27 cellular contexts compared by ENCODE assay signal in the genomic region with DNA sequence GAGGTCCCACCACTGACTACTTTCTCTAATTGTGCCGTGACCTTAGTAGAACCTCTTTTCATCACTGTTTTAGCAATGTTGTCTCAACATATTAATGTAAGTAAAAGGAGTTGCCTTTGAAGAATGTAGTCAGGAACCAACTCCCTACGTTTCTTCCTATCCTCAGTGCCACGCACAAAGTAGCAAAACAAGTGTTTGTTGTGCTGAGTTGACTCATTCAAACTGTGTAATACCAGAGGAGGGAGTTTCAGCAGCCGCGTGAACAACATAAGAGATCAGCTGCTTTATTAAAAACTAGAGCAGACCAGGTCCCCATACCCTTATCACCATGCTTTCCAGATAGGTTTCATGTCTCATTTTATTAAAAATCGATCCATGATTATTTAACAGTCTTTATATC.
"Had no signal": no experiment of that assay in that cellular context is flagged by ENCODE, and none has a peak within 500 bp of the region (broad histone marks: within the 10 kb centered on the region; RNA-seq: fewer than 3 reads in every experiment).

No MANE protein-coding gene starts in this region.

- H3K27ac ChIP-seq: neural progenitor cell, pancreas, prostate gland, right lobe of liver, sigmoid colon, stomach, thoracic aorta, thyroid gland, tibial nerve, upper lobe of right lung, uterus had no signal

- H3K9me3 ChIP-seq: pancreas, prostate gland, right lobe of liver, sigmoid colon, stomach, thoracic aorta, thyroid gland, tibial nerve, upper lobe of right lung, uterus had no signal

- H3K4me1 Mint-ChIP-seq: naive thymus-derived CD4-positive, alpha-beta T cell; natural killer cell; nephron; neural progenitor cell; stimulated activated effector memory CD8-positive, alpha-beta T cell treated with anti-CD3 and anti-CD28 coated beads, Interleukin-12 subunit alpha, Interleukin-12 subunit beta, amount 100 ng/mL, for 72 hours; stimulated activated naive B cell treated with anti-CD40 and anti-IgM and Interleukin-4, amounts not matched to agents 10 μg/mL and 1 μg/mL and 100 μg/mL, for 72 hours had no signal

- H3K4me3 Mint-ChIP-seq: naive thymus-derived CD4-positive, alpha-beta T cell; natural killer cell; nephron; neural progenitor cell; stimulated activated effector memory CD8-positive, alpha-beta T cell treated with anti-CD3 and anti-CD28 coated beads, Interleukin-12 subunit alpha, Interleukin-12 subunit beta, amount 100 ng/mL, for 72 hours; stimulated activated naive B cell treated with anti-CD40 and anti-IgM and Interleukin-4, amounts not matched to agents 10 μg/mL and 1 μg/mL and 100 μg/mL, for 72 hours; stimulated activated naive CD8-positive, alpha-beta T cell treated with anti-CD3 and anti-CD28 coated beads, Interleukin-15, Interleukin-2, amounts not matched to agents 100 ng/mL and 50 ng/mL, for 24 hours had no signal

- H3K36me3 Mint-ChIP-seq: naive thymus-derived CD4-positive, alpha-beta T cell; natural killer cell; neural progenitor cell; stimulated activated effector memory CD8-positive, alpha-beta T cell treated with anti-CD3 and anti-CD28 coated beads, Interleukin-12 subunit alpha, Interleukin-12 subunit beta, amount 100 ng/mL, for 72 hours; stimulated activated naive B cell treated with anti-CD40 and anti-IgM and Interleukin-4, amounts not matched to agents 10 μg/mL and 1 μg/mL and 100 μg/mL, for 72 hours had no signal

- H3K9me3 Mint-ChIP-seq: natural killer cell; nephron; stimulated activated effector memory CD8-positive, alpha-beta T cell treated with anti-CD3 and anti-CD28 coated beads, Interleukin-12 subunit alpha, Interleukin-12 subunit beta, amount 100 ng/mL, for 72 hours; stimulated activated naive B cell treated with anti-CD40 and anti-IgM and Interleukin-4, amounts not matched to agents 10 μg/mL and 1 μg/mL and 100 μg/mL, for 72 hours; stimulated activated naive CD8-positive, alpha-beta T cell treated with anti-CD3 and anti-CD28 coated beads, Interleukin-15, Interleukin-2, amounts not matched to agents 100 ng/mL and 50 ng/mL, for 24 hours had no signal

- H3K27me3 ChIP-seq: neural progenitor cell, pancreas, right lobe of liver, sigmoid colon, stomach, thyroid gland, tibial nerve, upper lobe of right lung, uterus had no signal

- H3K36me3 ChIP-seq: neural progenitor cell, pancreas, prostate gland, right lobe of liver, sigmoid colon, thoracic aorta, thyroid gland, upper lobe of right lung, uterus had no signal

- ATAC-seq: naive thymus-derived CD4-positive, alpha-beta T cell; natural killer cell; pancreas; right cardiac atrium; right lobe of liver; stimulated activated effector memory CD8-positive, alpha-beta T cell treated with anti-CD3 and anti-CD28 coated beads, Interleukin-12 subunit alpha, Interleukin-12 subunit beta, amount 100 ng/mL, for 72 hours; stimulated activated naive B cell treated with anti-CD40 and anti-IgM and Interleukin-4, amounts not matched to agents 10 μg/mL and 1 μg/mL and 100 μg/mL, for 72 hours; upper lobe of right lung had no signal

- H3K4me1 ChIP-seq: neural progenitor cell, pancreas, prostate gland, right lobe of liver, thyroid gland, tibial nerve, uterus had no signal

- DNase-seq: naive thymus-derived CD4-positive, alpha-beta T cell; natural killer cell; nucleus accumbens; pancreas; retina; right cardiac atrium; right lobe of liver; sigmoid colon; small intestine; stimulated activated CD4-positive, alpha-beta T cell treated with anti-CD3 and anti-CD28 coated beads, Interleukin-15, amount 100 ng/mL, for 24 hours; stimulated activated CD4-positive, alpha-beta T cell treated with anti-CD3 and anti-CD28 coated beads, Interleukin-2, amount 100 ng/mL, for 24 hours; stimulated activated CD4-positive, alpha-beta T cell treated with anti-CD3 and anti-CD28 coated beads, Interleukin-2, amount 100 ng/mL, for 48 hours; stimulated activated CD4-positive, alpha-beta T cell treated with anti-CD3 and anti-CD28 coated beads, Interleukin-4, amount 100 ng/mL, for 24 hours; stimulated activated naive B cell treated with anti-CD40 and anti-IgM and Interleukin-4, amounts not matched to agents 10 μg/mL and 1 μg/mL and 100 μg/mL, for 72 hours; stimulated activated naive CD4-positive, alpha-beta T cell treated with Interleukin-2 at 50 U/mL for 16 hours; stomach; thyroid gland; trophoblast cell; upper lobe of right lung; uterus had no signal

- H3K4me3 ChIP-seq: neural progenitor cell, pancreas, prostate gland, right lobe of liver, sigmoid colon, stomach, thoracic aorta, thyroid gland, tibial nerve, upper lobe of right lung, uterus had no signal
